14 cellular contexts compared by ENCODE assay signal in the genomic region with DNA sequence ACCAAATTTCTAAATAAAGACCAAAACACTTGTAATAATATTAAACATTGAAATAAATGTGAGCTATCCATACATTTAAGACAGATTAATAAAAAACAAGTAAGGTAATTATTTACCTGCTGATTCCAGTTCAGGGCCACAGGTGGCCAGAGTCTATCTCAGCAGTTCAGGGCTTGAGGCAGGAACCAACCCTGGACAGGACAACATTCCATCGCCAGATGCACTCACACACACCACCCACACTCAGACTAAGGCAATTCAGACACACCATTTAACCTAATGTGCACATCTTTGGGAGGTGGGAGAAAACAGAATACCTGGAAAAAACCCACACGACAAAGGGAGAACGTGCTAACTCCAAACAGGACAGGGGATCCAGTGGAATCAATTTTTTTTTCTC. TPM values are rescaled to one million over a fixed set of nuclear protein-coding genes. Genes with fewer than 3 reads are reported as not detected.
DNase-seq lines count a peak whose midpoint lies in the region; ATAC-seq and TF ChIP-seq lines count a peak whose summit lies in the region.
"Had no signal": no experiment of that assay in that cellular context is flagged by ENCODE, and none has a peak within 500 bp of the region (broad histone marks: within the 10 kb centered on the region; RNA-seq: fewer than 3 reads in every experiment).

No MANE protein-coding gene starts in this region.

- no peaks in the 10 kb centered on the region for H3K27me3 ChIP-seq in prostate gland (replicated peaks; ENCODE audit: insufficient read depth)
- H3K27me3 ChIP-seq: BLaER1 treated with 17β-estradiol and CSF1 and Interleukin-3, amounts not matched to agents 10 nM and 100 nM had no signal

- H3K4me3 Mint-ChIP-seq in Calu3 (ENCODE audit: low read depth, unreplicated experiment) = peak overlapping the region; percentile 62
- no peak overlapping the region for H3K4me3 Mint-ChIP-seq in progenitor cell of endocrine pancreas (ENCODE audit: low read depth)
- H3K4me3 Mint-ChIP-seq: CD4-positive, alpha-beta T cell had no signal

- CTCF ChIA-PET in Calu3 (lab: Charles Lee) = interaction anchor here (1.0 kb wide), 1 partner anchor 14 kb away, joined by 3 read pairs; the partner anchor contains the start of gene WDSUB1

- H3K27me3 Mint-ChIP-seq in Calu3 (ENCODE audit: unreplicated experiment) = no peaks in the 10 kb centered on the region
- H3K27me3 Mint-ChIP-seq in progenitor cell of endocrine pancreas = no peaks in the 10 kb centered on the region

- no peaks in the 10 kb centered on the region for H3K4me1 ChIP-seq in prostate gland (replicated peaks)
- H3K4me1 ChIP-seq: BLaER1 treated with 17β-estradiol and CSF1 and Interleukin-3, amounts not matched to agents 10 nM and 100 nM had no signal

- ATAC-seq in HG02763 (IDR thresholded peaks at IDR 0.05; ENCODE audit: unreplicated experiment) (no peak), GM21381 (IDR thresholded peaks at IDR 0.05; ENCODE audit: unreplicated experiment) (no peak)

- TF ChIP-seq CTCF in Calu3 (IDR thresholded peaks at IDR 0.05; ENCODE audit: unreplicated experiment) = no peak
- no peak for TF ChIP-seq CTCF in epithelial cell of esophagus (IDR thresholded peaks at IDR 0.05; ENCODE audit: insufficient read depth, low read depth, low read length, missing control alignments)
- no peak for TF ChIP-seq CTCF in progenitor cell of endocrine pancreas (IDR thresholded peaks at IDR 0.05; ENCODE audit: unreplicated experiment)
- no peak for TF ChIP-seq CTCF in prostate gland (IDR thresholded peaks at IDR 0.05)

- TF ChIP-seq POLR2A in prostate gland (IDR thresholded peaks at IDR 0.05) = no peak

- DNase-seq in Calu3 (peak; percentile 51), HT-29 (ENCODE audit: low spot score) (peak; percentile 38), epithelial cell of esophagus (ENCODE audit: low read depth) (peak; percentile 14), progenitor cell of endocrine pancreas (ENCODE audit: low spot score, unreplicated experiment) (no peak), prostate gland (ENCODE audit: low spot score) (no peak)
- DNase-seq: ACHN; CD4-positive, alpha-beta T cell; DMS153; DMS79 treated with DMSO at 0.1 percent for 48 hours; EL; GDM1 had no signal

- no TSS peak for BruUV-seq in Calu3 (replicated peaks; lab: Mats Ljungman, UMichigan)

- no peaks in the 10 kb centered on the region for H3K9me3 ChIP-seq in prostate gland

- no peaks in the 10 kb centered on the region for H3K9me3 Mint-ChIP-seq in Calu3 (ENCODE audit: low read depth, unreplicated experiment)
- peaks cover 23% of the 10 kb centered on the region for H3K9me3 Mint-ChIP-seq in progenitor cell of endocrine pancreas (ENCODE audit: low read depth)

- H3K4me3 ChIP-seq in epithelial cell of esophagus (ENCODE audit: low read length) = no peak overlapping the region
- no peak overlapping the region for H3K4me3 ChIP-seq in prostate gland
- H3K4me3 ChIP-seq: BLaER1 treated with 17β-estradiol and CSF1 and Interleukin-3, amounts not matched to agents 10 nM and 100 nM had no signal

- intact Hi-C loops in Calu3 (cut with micrococcal nuclease; ENCODE audit: unreplicated experiment) (no loop called here), prostate gland (cut with DNase I) (no loop called here)

- no peak overlapping the region for H3K27ac ChIP-seq in prostate gland
- H3K27ac ChIP-seq: BLaER1 treated with 17β-estradiol and CSF1 and Interleukin-3, amounts not matched to agents 10 nM and 100 nM had no signal

- WGBS in prostate gland = 50% methylated on average over 3 of the region's 3 CpGs

- H3K36me3 ChIP-seq in prostate gland = no peaks in the 10 kb centered on the region
- H3K36me3 ChIP-seq: BLaER1 treated with 17β-estradiol and CSF1 and Interleukin-3, amounts not matched to agents 10 nM and 100 nM had no signal

- H3K36me3 Mint-ChIP-seq in Calu3 (ENCODE audit: insufficient read depth, unreplicated experiment) = no peaks in the 10 kb centered on the region
- peaks cover 1% of the 10 kb centered on the region for H3K36me3 Mint-ChIP-seq in progenitor cell of endocrine pancreas (ENCODE audit: insufficient read depth)

- peaks cover 26% of the 10 kb centered on the region for H3K4me1 Mint-ChIP-seq in Calu3 (ENCODE audit: low read depth, unreplicated experiment)
- H3K4me1 Mint-ChIP-seq in progenitor cell of endocrine pancreas (ENCODE audit: low read depth) = peaks cover 6% of the 10 kb centered on the region

- peak overlapping the region; percentile 48 for H3K27ac Mint-ChIP-seq in Calu3 (ENCODE audit: unreplicated experiment)
- peak overlapping the region; percentile 11 for H3K27ac Mint-ChIP-seq in progenitor cell of endocrine pancreas
- H3K27ac Mint-ChIP-seq: CD4-positive, alpha-beta T cell had no signal

RNA-seq across cellular contexts. Expression of gene WDSUB1, which starts 14.1 kb away (rescaled TPM):
- total RNA-seq in Calu3 (2022) (6.7 and 7.3 TPM in 2 replicates), progenitor cell of endocrine pancreas (13.0 and 14.9 TPM in 2 replicates), prostate gland (10 to 100 TPM; 10.4 to 10.8 TPM)
- total RNA-seq in HT-29 (2014; rRNA removed; shearing (Covaris generic)) = 5.1 TPM in 2 replicates

Comparison
In these comparisons a context has a peak if more than half of its experiments do, and no peak if none do; other contexts are left out.
1. DNase-seq: peak in Calu3 (single experiment), HT-29 (single experiment) and epithelial cell of esophagus (single experiment); none in progenitor cell of endocrine pancreas (single experiment) and prostate gland (single experiment).